Comparison of ENCODE assay signal across 14 cellular contexts in genomic region chr3:117622130-117622841, GRCh38.
A peak's percentile ranks its signal among the peaks of the same experiment; 100 is the strongest.
DNase-seq lines count a peak whose midpoint lies in the region; ATAC-seq and TF ChIP-seq lines count a peak whose summit lies in the region.
"Had no signal": no experiment of that assay in that cellular context is flagged by ENCODE, and none has a peak within 500 bp of the region (broad histone marks: within the 10 kb centered on the region; RNA-seq: fewer than 3 reads in every experiment).

No MANE protein-coding gene starts in this region.

- H3F3A ChIP-seq in neural cell (ENCODE audit: insufficient read depth, low read length, poor library complexity, severe bottlenecking) = no peaks in the 10 kb centered on the region

- TF ChIP-seq RAD21 in neural cell (conservative IDR thresholded peaks at IDR 0.05) = no peak

- no peak overlapping the region for H3K27ac ChIP-seq in neural cell (ENCODE audit: low read length)
- H3K27ac ChIP-seq: HL-60, upper lobe of right lung had no signal

- intact Hi-C loops in mucosa of descending colon (cut with DNase I, micrococcal nuclease) = no loop called here

- H3K36me3 ChIP-seq in neural cell (ENCODE audit: insufficient read depth, low read length) = no peaks in the 10 kb centered on the region
- H3K36me3 ChIP-seq in mucosa of descending colon (ENCODE audit: low read depth) = no peaks in the 10 kb centered on the region
- H3K36me3 ChIP-seq: upper lobe of right lung had no signal

- no peaks in the 10 kb centered on the region for H3K9me3 ChIP-seq in neural cell (ENCODE audit: low read length)
- no peaks in the 10 kb centered on the region for H3K9me3 ChIP-seq in mucosa of descending colon
- H3K9me3 ChIP-seq: upper lobe of right lung had no signal

- DNase-seq in DMS53 (lab: John Stamatoyannopoulos, UW) (peak; percentile 60), NCI-H1436 (lab: John Stamatoyannopoulos, UW) (peak; percentile 43), epithelial cell of esophagus (ENCODE audit: low read depth) (peak; percentile 93), mucosa of descending colon (no peak), KG1 (lab: John Stamatoyannopoulos, UW) (no peak)
- no peak for DNase-seq in activated CD8-positive, alpha-beta memory T cell treated with anti-CD3 and anti-CD28 coated beads, Interleukin-2, amount 50 U/mL, for 4 hours
- DNase-seq: activated gamma-delta T cell treated with Interleukin-2 at 50 U/mL for 16 hours, NCI-H2029 treated with DMSO at 0.1 percent for 48 hours, posterior cingulate gyrus, upper lobe of right lung had no signal

- no peak for TF ChIP-seq CTCF in epithelial cell of esophagus (IDR thresholded peaks at IDR 0.05; ENCODE audit: insufficient read depth, low read depth, low read length, missing control alignments)
- no peak for TF ChIP-seq CTCF in neural cell (IDR thresholded peaks at IDR 0.05; ENCODE audit: poor library complexity, severe bottlenecking)
- TF ChIP-seq CTCF in mucosa of descending colon (IDR thresholded peaks at IDR 0.05) = no peak

- H3K27me3 ChIP-seq in neural cell (ENCODE audit: insufficient read depth, low read depth, low read length) = no peaks in the 10 kb centered on the region
- H3K27me3 ChIP-seq: upper lobe of right lung had no signal

- no peaks in the 10 kb centered on the region for H4K20me1 ChIP-seq in neural cell (ENCODE audit: insufficient read depth)

- no peaks in the 10 kb centered on the region for H3K4me1 ChIP-seq in mucosa of descending colon (ENCODE audit: low read depth)
- H3K4me1 ChIP-seq: upper lobe of right lung had no signal

- H3K79me2 ChIP-seq in neural cell (replicated peaks; ENCODE audit: insufficient read depth, low read length) = no peaks in the 10 kb centered on the region

- TF ChIP-seq EP300 in neural cell (conservative IDR thresholded peaks at IDR 0.05; ENCODE audit: poor library complexity, severe bottlenecking) = no peak

- no peak overlapping the region for H3K4me2 ChIP-seq in neural cell (ENCODE audit: low read length)

- no peaks in the 10 kb centered on the region for H3K9me2 ChIP-seq in neural cell (ENCODE audit: insufficient read depth, low read length)

- H2AFZ ChIP-seq in neural cell (ENCODE audit: low read depth, low read length) = no peak overlapping the region

- H3K4me3 ChIP-seq in epithelial cell of esophagus (ENCODE audit: low read length) (no peak overlapping the region), neural cell (ENCODE audit: low read length) (peak overlapping the region; percentile 2), mucosa of descending colon (no peak overlapping the region)
- H3K4me3 ChIP-seq: upper lobe of right lung had no signal

- H3K9ac ChIP-seq in neural cell (ENCODE audit: low read length) = no peak overlapping the region

- no peak for ATAC-seq in HG03520 (IDR thresholded peaks at IDR 0.05; ENCODE audit: unreplicated experiment)
- no peak for ATAC-seq in mucosa of descending colon
- ATAC-seq: activated CD4-positive, CD25-positive, alpha-beta regulatory T cell treated with anti-CD3 and anti-CD28 coated beads, Interleukin-2, amount 50 U/mL, for 24 hours; upper lobe of right lung had no signal

TF ChIP-seq in neural cell, 6 proteins besides CTCF, POLR2A, EP300 and RAD21:
- TF ChIP-seq REST (IDR thresholded peaks at IDR 0.05; ENCODE audit: borderline replicate concordance) (no peak), MXI1 (conservative IDR thresholded peaks at IDR 0.05; ENCODE audit: poor library complexity, severe bottlenecking) (no peak), EZH2 (IDR thresholded peaks at IDR 0.05; ENCODE audit: borderline replicate concordance, insufficient read depth, low read length, poor library complexity, severe bottlenecking) (no peak), POLR2AphosphoS5 (IDR thresholded peaks at IDR 0.05) (no peak), SMC3 (conservative IDR thresholded peaks at IDR 0.05; ENCODE audit: poor library complexity) (no peak), TAF1 (IDR thresholded peaks at IDR 0.05; ENCODE audit: low read depth) (no peak)

Comparison
In these comparisons a context has a peak if more than half of its experiments do, and no peak if none do; other contexts are left out.
1. DNase-seq: peak in DMS53 (single experiment), NCI-H1436 (single experiment) and epithelial cell of esophagus (single experiment); none in activated CD8-positive, alpha-beta memory T cell treated with anti-CD3 and anti-CD28 coated beads, Interleukin-2, amount 50 U/mL, for 4 hours (single experiment), mucosa of descending colon (0 of 3) and KG1 (single experiment).